6 cellular contexts compared by ENCODE assay signal in genomic region chr19:47879385-47879784, GRCh38. TPM values are rescaled to one million over a fixed set of nuclear protein-coding genes. Genes with fewer than 3 reads are reported as not detected.
"Had no signal": no experiment of that assay in that cellular context is flagged by ENCODE, and none has a peak within 500 bp of the region (broad histone marks: within the 10 kb centered on the region; RNA-seq: fewer than 3 reads in every experiment).

No MANE protein-coding gene starts in this region.

RNA-seq across cellular contexts. Expression of gene SULT2A1, which starts 6.7 kb away (rescaled TPM):
- total RNA-seq: M059J, PC-3, Right ventricle myocardium superior, SJSA1 had no signal
- polyA plus RNA-seq: SK-N-SH had no signal

RNA-seq across cellular contexts. Expression of gene TPRX2, which starts 20.4 kb away (rescaled TPM):
- total RNA-seq: M059J, PC-3, Peyer's patch, Right ventricle myocardium superior, SJSA1 had no signal
- polyA plus RNA-seq: SK-N-SH had no signal

RNA-seq across cellular contexts. Expression of gene CRX, which starts 57.6 kb away (rescaled TPM):
- total RNA-seq: M059J, PC-3, Peyer's patch, Right ventricle myocardium superior, SJSA1 had no signal
- polyA plus RNA-seq: SK-N-SH had no signal
